8 cellular contexts compared by ENCODE assay signal in the genomic region with DNA sequence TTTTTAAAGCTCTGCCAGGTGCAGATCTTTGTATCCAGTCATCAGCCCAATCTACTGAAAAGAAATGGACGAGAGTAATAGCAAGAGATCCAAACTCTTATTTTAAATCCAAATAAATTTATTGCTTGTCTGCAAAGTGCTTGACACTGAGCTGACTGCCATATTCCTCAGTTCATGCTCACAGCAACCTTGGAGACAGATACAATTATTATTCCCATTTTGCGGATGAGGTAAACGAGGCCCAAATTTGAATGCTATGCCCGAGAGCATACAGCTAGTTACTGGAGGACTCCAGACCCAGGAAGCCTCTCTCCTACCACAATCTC. TPM values are rescaled to one million over a fixed set of nuclear protein-coding genes. Genes with fewer than 3 reads are reported as not detected.
A peak's percentile ranks its signal among the peaks of the same experiment; 100 is the strongest.
DNase-seq lines count a peak whose midpoint lies in the region; ATAC-seq and TF ChIP-seq lines count a peak whose summit lies in the region.

No MANE protein-coding gene starts in this region.

- H2AFZ ChIP-seq in GM23338: peak overlapping the region; percentile 89; the same call in 1 of the 2 replicates

- H3K9ac ChIP-seq in skeletal muscle satellite cell (ENCODE audit: low read depth, low read length): peak overlapping the region; percentile 83

- H3F3A ChIP-seq in GM23338 (replicated peaks; ENCODE audit: low read depth): no peaks in the 10 kb centered on the region

- no peaks in the 10 kb centered on the region for H3K27me3 ChIP-seq in GM23338 (ENCODE audit: insufficient read depth)
- no peaks in the 10 kb centered on the region for H3K27me3 ChIP-seq in skeletal muscle satellite cell (ENCODE audit: control insufficient read depth, insufficient read depth, low read length)

- no peak for DNase-seq in GM23338 (ENCODE audit: low spot score)
- no peak for DNase-seq in glutamatergic neuron
- DNase-seq in AG20443 (ENCODE audit: low spot score): no peak
- no peak for DNase-seq in middle frontal gyrus (ENCODE audit: extremely low spot score, low spot score)
- DNase-seq in cortex of kidney (lab: John Stamatoyannopoulos, UW): no peak

- H3K27ac Mint-ChIP-seq in GM23338: peak overlapping the region; percentile 99
- peak overlapping the region; percentile 95 for H3K27ac Mint-ChIP-seq in glutamatergic neuron (ENCODE audit: unreplicated experiment)

- peak overlapping the region; percentile 97 for H3K4me3 ChIP-seq in GM23338
- peak overlapping the region; percentile 75 for H3K4me3 ChIP-seq in WI38 (ENCODE audit: low read depth, low read length)
- H3K4me3 ChIP-seq in skeletal muscle satellite cell (ENCODE audit: low read length): peak overlapping the region; percentile 88

- H3K4me1 ChIP-seq in GM23338 (ENCODE audit: insufficient read depth) (peaks cover 8% of the 10 kb centered on the region; the same call in 1 of the 2 replicates), skeletal muscle satellite cell (ENCODE audit: control insufficient read depth, insufficient read depth, low read length) (peaks cover 7% of the 10 kb centered on the region)

- H3K79me2 ChIP-seq in GM23338 (replicated peaks; ENCODE audit: insufficient read depth): peaks cover 48% of the 10 kb centered on the region

- ATAC-seq in GM23338 (no peak), GM19395 (IDR thresholded peaks at IDR 0.05; ENCODE audit: unreplicated experiment) (no peak)

- H3K9me3 ChIP-seq in skeletal muscle satellite cell (replicated peaks; ENCODE audit: low read length): no peaks in the 10 kb centered on the region

- H3K4me1 Mint-ChIP-seq in GM23338 (peaks cover 9% of the 10 kb centered on the region; the same call in 2 of the 3 replicates), glutamatergic neuron (ENCODE audit: low read depth, unreplicated experiment) (no peaks in the 10 kb centered on the region)

- TF ChIP-seq CTCF in GM23338 (conservative IDR thresholded peaks at IDR 0.05; ENCODE audit: low read depth in 2 of 2) (no peak), WI38 (IDR thresholded peaks at IDR 0.05; ENCODE audit: low read depth, low read length) (no peak), glutamatergic neuron (IDR thresholded peaks at IDR 0.05; ENCODE audit: partially characterized antibody, unreplicated experiment) (no peak)

- H3K9me2 ChIP-seq in GM23338 (ENCODE audit: insufficient read depth): no peaks in the 10 kb centered on the region

- H3K27me3 Mint-ChIP-seq in GM23338 (ENCODE audit: insufficient read depth, low read depth, poor library complexity) (peaks cover 12% of the 10 kb centered on the region), glutamatergic neuron (ENCODE audit: unreplicated experiment) (peaks cover 5% of the 10 kb centered on the region)

- peak overlapping the region; percentile 36; the same call in 1 of the 2 replicates for H3K27ac ChIP-seq in GM23338 (ENCODE audit: low read depth)

- H3K9me3 Mint-ChIP-seq in GM23338 (no peaks in the 10 kb centered on the region), glutamatergic neuron (ENCODE audit: unreplicated experiment) (peaks cover 3% of the 10 kb centered on the region)

- H3K36me3 ChIP-seq in GM23338 (ENCODE audit: insufficient read depth) (peaks cover 32% of the 10 kb centered on the region), skeletal muscle satellite cell (ENCODE audit: insufficient read depth, low read length) (peaks cover 20% of the 10 kb centered on the region)

- H3K4me3 Mint-ChIP-seq in GM23338 (peak overlapping the region; percentile 100), glutamatergic neuron (ENCODE audit: unreplicated experiment) (peak overlapping the region; percentile 100)

- peak overlapping the region; percentile 97 for H3K4me2 ChIP-seq in GM23338
- peak overlapping the region; percentile 78 for H3K4me2 ChIP-seq in skeletal muscle satellite cell (ENCODE audit: low read length)

- peaks cover 16% of the 10 kb centered on the region; the same call in 1 of the 2 replicates for H4K20me1 ChIP-seq in GM23338 (replicated peaks; ENCODE audit: insufficient read depth)

- H3K36me3 Mint-ChIP-seq in GM23338 (ENCODE audit: low read depth) (peaks cover 43% of the 10 kb centered on the region), glutamatergic neuron (ENCODE audit: unreplicated experiment) (no peaks in the 10 kb centered on the region)

TF ChIP-seq in GM23338, 12 proteins besides CTCF, POLR2A, EP300 and RAD21 (continues in another document):
- TF ChIP-seq CREB1 (CRISPR knock-in tag; IDR thresholded peaks at IDR 0.05; ENCODE audit: low read depth) (no peak), ZNF331 (CRISPR knock-in tag; IDR thresholded peaks at IDR 0.05; ENCODE audit: low read depth) (no peak), NANOG (IDR thresholded peaks at IDR 0.05; ENCODE audit: borderline replicate concordance) (no peak), STAT1 (IDR thresholded peaks at IDR 0.05; ENCODE audit: unreplicated experiment) (no peak), ZNF462 (CRISPR knock-in tag; IDR thresholded peaks at IDR 0.05) (no peak), EZH2 (IDR thresholded peaks at IDR 0.05; ENCODE audit: low read depth, unreplicated experiment) (no peak), POLR2AphosphoS5 (IDR thresholded peaks at IDR 0.05; ENCODE audit: low read depth) (no peak)

RNA-seq across cellular contexts. Expression of gene NOB1, which starts 0.6 kb away (rescaled TPM):
- total RNA-seq in GM23338 (2014; rRNA removed; shearing (Covaris generic)): 41.4 and 44.1 TPM in 2 replicates
- polyA plus RNA-seq in GM23338 (2016; fragmentation: Nextera tagmentation; extraction: Ambion mirVana): 54.1 and 56.6 TPM in 2 replicates
- total RNA-seq in glutamatergic neuron (ENCODE audit: unreplicated experiment): 22.7 TPM
- 46.5 and 47.7 TPM in 2 replicates for total RNA-seq in skeletal muscle satellite cell (2012; rRNA removed)

RNA-seq across cellular contexts. Expression of gene WWP2, which starts 8.0 kb away (rescaled TPM):
- total RNA-seq in GM23338 (2014; rRNA removed; shearing (Covaris generic)): 29.2 and 35.5 TPM in 2 replicates
- polyA plus RNA-seq in GM23338 (2016; fragmentation: Nextera tagmentation; extraction: Ambion mirVana): 11.6 and 12.3 TPM in 2 replicates
- 46.8 TPM for total RNA-seq in glutamatergic neuron (ENCODE audit: unreplicated experiment)
- total RNA-seq in skeletal muscle satellite cell (2012; rRNA removed): 16.2 and 23.6 TPM in 2 replicates

RNA-seq across cellular contexts. Expression of gene NQO1, which starts 27.7 kb away (rescaled TPM):
- total RNA-seq in GM23338 (2014; rRNA removed; shearing (Covaris generic)): 75.9 and 80.9 TPM in 2 replicates
- 83.4 and 86.3 TPM in 2 replicates for polyA plus RNA-seq in GM23338 (2016; fragmentation: Nextera tagmentation; extraction: Ambion mirVana)
- 7.2 TPM for total RNA-seq in glutamatergic neuron (ENCODE audit: unreplicated experiment)
- 335 and 630 TPM in 2 replicates for total RNA-seq in skeletal muscle satellite cell (2012; rRNA removed)
